In genomic region chr2:219183151-219183757, GRCh38 we compare ENCODE assay signal across 13 cellular contexts. TPM values are rescaled to one million over a fixed set of nuclear protein-coding genes. Genes with fewer than 3 reads are reported as not detected.
DNase-seq lines count a peak whose midpoint lies in the region; ATAC-seq and TF ChIP-seq lines count a peak whose summit lies in the region.
"Had no signal": no experiment of that assay in that cellular context is flagged by ENCODE, and none has a peak within 500 bp of the region (broad histone marks: within the 10 kb centered on the region; RNA-seq: fewer than 3 reads in every experiment).

No MANE protein-coding gene starts in this region.

- intact Hi-C loops in activated CD8-positive, alpha-beta T cell treated with anti-CD3 and anti-CD28 coated beads for 36 hours (cut with micrococcal nuclease): no loop called here
- intact Hi-C loops in left colon (cut with DNase I, micrococcal nuclease): no loop called here

- peak overlapping the region; percentile 27 for H3K27ac Mint-ChIP-seq in activated T-cell treated with anti-CD3 and anti-CD28 coated beads, Interleukin-2, amount 50 U/mL, for 72 hours
- peak overlapping the region; percentile 14 for H3K27ac Mint-ChIP-seq in activated CD8-positive, alpha-beta T cell treated with anti-CD3 and anti-CD28 coated beads for 36 hours
- H3K27ac Mint-ChIP-seq in stimulated activated naive B cell treated with anti-CD40 and anti-IgM and Interleukin-4, amounts not matched to agents 10 μg/mL and 1 μg/mL and 100 μg/mL, for 72 hours: peak overlapping the region; percentile 59
- H3K27ac Mint-ChIP-seq in progenitor cell of endocrine pancreas: no peak overlapping the region

- H3K36me3 Mint-ChIP-seq in activated T-cell treated with anti-CD3 and anti-CD28 coated beads, Interleukin-2, amount 50 U/mL, for 72 hours (ENCODE audit: insufficient read depth in 2 of 2): peaks cover 13 to 18% of the 10 kb centered on the region in 2 donors
- H3K36me3 Mint-ChIP-seq in activated CD8-positive, alpha-beta T cell treated with anti-CD3 and anti-CD28 coated beads for 36 hours (ENCODE audit: low read depth): peaks cover 37% of the 10 kb centered on the region
- peaks cover 20 to 59% of the 10 kb centered on the region in 2 donors for H3K36me3 Mint-ChIP-seq in stimulated activated naive B cell treated with anti-CD40 and anti-IgM and Interleukin-4, amounts not matched to agents 10 μg/mL and 1 μg/mL and 100 μg/mL, for 72 hours
- H3K36me3 Mint-ChIP-seq in progenitor cell of endocrine pancreas (ENCODE audit: insufficient read depth): peaks cover 10% of the 10 kb centered on the region

- peak overlapping the region in 1 of 2 donors; percentile 15 for H3K4me3 Mint-ChIP-seq in activated T-cell treated with anti-CD3 and anti-CD28 coated beads, Interleukin-2, amount 50 U/mL, for 72 hours
- no peak overlapping the region for H3K4me3 Mint-ChIP-seq in activated CD8-positive, alpha-beta T cell treated with anti-CD3 and anti-CD28 coated beads for 36 hours
- H3K4me3 Mint-ChIP-seq in stimulated activated naive B cell treated with anti-CD40 and anti-IgM and Interleukin-4, amounts not matched to agents 10 μg/mL and 1 μg/mL and 100 μg/mL, for 72 hours: no peak overlapping the region
- H3K4me3 Mint-ChIP-seq in progenitor cell of endocrine pancreas (ENCODE audit: low read depth): no peak overlapping the region

- peaks cover 59% of the 10 kb centered on the region for H3K4me1 Mint-ChIP-seq in activated T-cell treated with anti-CD3 and anti-CD28 coated beads, Interleukin-2, amount 50 U/mL, for 72 hours (ENCODE audit: low read depth)
- H3K4me1 Mint-ChIP-seq in activated CD8-positive, alpha-beta T cell treated with anti-CD3 and anti-CD28 coated beads for 36 hours (ENCODE audit: low read depth): peaks cover 45% of the 10 kb centered on the region
- H3K4me1 Mint-ChIP-seq in stimulated activated naive B cell treated with anti-CD40 and anti-IgM and Interleukin-4, amounts not matched to agents 10 μg/mL and 1 μg/mL and 100 μg/mL, for 72 hours: peaks cover 43 to 79% of the 10 kb centered on the region in 2 donors
- peaks cover 7% of the 10 kb centered on the region for H3K4me1 Mint-ChIP-seq in progenitor cell of endocrine pancreas (ENCODE audit: low read depth)

- no peaks in the 10 kb centered on the region for H3K27me3 Mint-ChIP-seq in activated T-cell treated with anti-CD3 and anti-CD28 coated beads, Interleukin-2, amount 50 U/mL, for 72 hours (ENCODE audit: low read depth)
- H3K27me3 Mint-ChIP-seq in activated CD8-positive, alpha-beta T cell treated with anti-CD3 and anti-CD28 coated beads for 36 hours: no peaks in the 10 kb centered on the region
- H3K27me3 Mint-ChIP-seq in stimulated activated naive B cell treated with anti-CD40 and anti-IgM and Interleukin-4, amounts not matched to agents 10 μg/mL and 1 μg/mL and 100 μg/mL, for 72 hours: no peaks in the 10 kb centered on the region
- H3K27me3 Mint-ChIP-seq in progenitor cell of endocrine pancreas: no peaks in the 10 kb centered on the region

- no peak for DNase-seq in activated T-cell treated with anti-CD3 and anti-CD28 coated beads, Interleukin-2, amount 50 U/mL, for 72 hours
- DNase-seq in activated T-cell treated with anti-CD3 and anti-CD28 coated beads, Interleukin-2, amount 50 U/mL, for 1 hour: no peak
- no peak for DNase-seq in activated CD8-positive, alpha-beta T cell treated with anti-CD3 and anti-CD28 coated beads for 36 hours
- DNase-seq in left colon (no peak), DMS153 treated with DMSO at 0.1 percent for 48 hours (lab: John Stamatoyannopoulos, UW; ENCODE audit: unreplicated experiment) (no peak), NCI-H2029 treated with DMSO at 0.1 percent for 48 hours (lab: John Stamatoyannopoulos, UW) (no peak), progenitor cell of endocrine pancreas (ENCODE audit: low spot score, unreplicated experiment) (no peak)
- no peak for DNase-seq in stimulated activated naive B cell treated with anti-CD40 and anti-IgM and Interleukin-4, amounts not matched to agents 10 μg/mL and 1 μg/mL and 100 μg/mL, for 72 hours
- DNase-seq: DMS153; foreskin melanocyte; NCI-H2227 treated with DMSO at 0.1 percent for 48 hours; stimulated activated CD4-positive, alpha-beta T cell treated with anti-CD3 and anti-CD28 coated beads, Interleukin-4, amount 100 ng/mL, for 4 hours; T1000 had no signal

- ATAC-seq in activated T-cell treated with anti-CD3 and anti-CD28 coated beads, Interleukin-2, amount 50 U/mL, for 72 hours (replicated peaks in 1 of 2): no peak
- ATAC-seq in activated CD8-positive, alpha-beta T cell treated with anti-CD3 and anti-CD28 coated beads for 36 hours: no peak
- peak; percentile 84 for ATAC-seq in left colon
- ATAC-seq in stimulated activated naive B cell treated with anti-CD40 and anti-IgM and Interleukin-4, amounts not matched to agents 10 μg/mL and 1 μg/mL and 100 μg/mL, for 72 hours (replicated peaks): no peak

- POLR2A ChIA-PET in activated CD8-positive, alpha-beta T cell treated with anti-CD3 and anti-CD28 coated beads for 36 hours (lab: Charles Lee): interaction anchor here (0.7 to 3.2 kb wide), 4 partner anchors 9 to 26 kb away, joined by 3 to 17 read pairs (median 4); partner anchors contain the start of gene ZFAND2B

- CTCF ChIA-PET in activated CD8-positive, alpha-beta T cell treated with anti-CD3 and anti-CD28 coated beads for 36 hours (lab: Charles Lee): interaction anchor here (0.7 to 1.8 kb wide), 8 partner anchors 12 to 125 kb away, joined by 3 to 9 read pairs (median 3); partner anchors contain the start of gene ZFAND2B

- no peak for TF ChIP-seq CTCF in activated CD8-positive, alpha-beta T cell treated with anti-CD3 and anti-CD28 coated beads for 36 hours (IDR thresholded peaks at IDR 0.05)
- no peak for TF ChIP-seq CTCF in progenitor cell of endocrine pancreas (IDR thresholded peaks at IDR 0.05; ENCODE audit: unreplicated experiment)

- no peaks in the 10 kb centered on the region for H3K9me3 Mint-ChIP-seq in activated T-cell treated with anti-CD3 and anti-CD28 coated beads, Interleukin-2, amount 50 U/mL, for 72 hours
- no peaks in the 10 kb centered on the region for H3K9me3 Mint-ChIP-seq in activated CD8-positive, alpha-beta T cell treated with anti-CD3 and anti-CD28 coated beads for 36 hours
- no peaks in the 10 kb centered on the region for H3K9me3 Mint-ChIP-seq in stimulated activated naive B cell treated with anti-CD40 and anti-IgM and Interleukin-4, amounts not matched to agents 10 μg/mL and 1 μg/mL and 100 μg/mL, for 72 hours
- no peaks in the 10 kb centered on the region for H3K9me3 Mint-ChIP-seq in progenitor cell of endocrine pancreas (ENCODE audit: low read depth)

RNA-seq across cellular contexts. Expression of gene RETREG2, which starts 5.2 kb away (rescaled TPM):
- total RNA-seq in activated T-cell treated with anti-CD3 and anti-CD28 coated beads, Interleukin-2, amount 50 U/mL, for 72 hours: 10 to 100 TPM; 53.7 to 66.8 TPM
- total RNA-seq in activated CD8-positive, alpha-beta T cell treated with anti-CD3 and anti-CD28 coated beads for 36 hours: 10 to 100 TPM; 63.8 to 67.8 TPM
- total RNA-seq in left colon: 100 to 1,000 TPM; 122 to 138 TPM
- 77.0 and 77.4 TPM in 2 replicates for total RNA-seq in progenitor cell of endocrine pancreas

RNA-seq across cellular contexts. Expression of gene CNPPD1, which starts 6.5 kb away (rescaled TPM):
- total RNA-seq in activated T-cell treated with anti-CD3 and anti-CD28 coated beads, Interleukin-2, amount 50 U/mL, for 72 hours: 10 to 100 TPM; 53.5 to 54.5 TPM
- total RNA-seq in activated CD8-positive, alpha-beta T cell treated with anti-CD3 and anti-CD28 coated beads for 36 hours: 10 to 100 TPM; 38.6 to 38.7 TPM
- total RNA-seq in left colon: 100 to 1,000 TPM; 119 TPM
- total RNA-seq in progenitor cell of endocrine pancreas: 38.9 and 40.8 TPM in 2 replicates

RNA-seq across cellular contexts. Expression of gene SLC23A3, which starts 13.4 kb away (rescaled TPM):
- 1 to 10 TPM; 3.1 to 4.0 TPM for total RNA-seq in activated T-cell treated with anti-CD3 and anti-CD28 coated beads, Interleukin-2, amount 50 U/mL, for 72 hours
- 1 to 10 TPM; 1.1 to 1.6 TPM for total RNA-seq in activated CD8-positive, alpha-beta T cell treated with anti-CD3 and anti-CD28 coated beads for 36 hours
- 1 to 10 TPM; 5.1 to 6.1 TPM for total RNA-seq in left colon
- total RNA-seq in progenitor cell of endocrine pancreas: 1.7 and 2.8 TPM in 2 replicates

RNA-seq across cellular contexts. Expression of gene NHEJ1, which starts 22.6 kb away (rescaled TPM):
- 10 to 100 TPM; 19.8 to 21.1 TPM for total RNA-seq in activated T-cell treated with anti-CD3 and anti-CD28 coated beads, Interleukin-2, amount 50 U/mL, for 72 hours
- total RNA-seq in activated CD8-positive, alpha-beta T cell treated with anti-CD3 and anti-CD28 coated beads for 36 hours: 10 to 100 TPM; 22.4 to 26.3 TPM
- total RNA-seq in left colon (10 to 100 TPM; 45.4 to 56.1 TPM), progenitor cell of endocrine pancreas (15.4 and 17.7 TPM in 2 replicates)

RNA-seq across cellular contexts. Expression of gene ZFAND2B, which starts 23.3 kb away (rescaled TPM):
- 10 to 100 TPM; 45.5 to 47.7 TPM for total RNA-seq in activated T-cell treated with anti-CD3 and anti-CD28 coated beads, Interleukin-2, amount 50 U/mL, for 72 hours
- 10 to 100 TPM; 31.3 to 33.3 TPM for total RNA-seq in activated CD8-positive, alpha-beta T cell treated with anti-CD3 and anti-CD28 coated beads for 36 hours
- total RNA-seq in left colon (10 to 100 TPM; 78.0 to 89.9 TPM), progenitor cell of endocrine pancreas (29.3 and 29.6 TPM in 2 replicates)
